Comparison of ENCODE assay signal across 22 cellular contexts in genomic region chr1:181522864-181523263, GRCh38. TPM values are rescaled to one million over a fixed set of nuclear protein-coding genes. Genes with fewer than 3 reads are reported as not detected.
"Had no signal": no experiment of that assay in that cellular context is flagged by ENCODE, and none has a peak within 500 bp of the region (broad histone marks: within the 10 kb centered on the region; RNA-seq: fewer than 3 reads in every experiment).

No MANE protein-coding gene starts in this region.

- H3K4me1 Mint-ChIP-seq: natural killer cell had no signal

- H3K27me3 ChIP-seq: dorsolateral prefrontal cortex, neutrophil, pancreas, right lobe of liver, stomach, thyroid gland, upper lobe of left lung had no signal

- DNase-seq: dorsolateral prefrontal cortex; effector CD4-positive, alpha-beta T cell; left ventricle myocardium superior; lower lobe of right lung; natural killer cell; pancreas; right lobe of liver; stimulated activated CD4-positive, alpha-beta T cell treated with anti-CD3 and anti-CD28 coated beads, Interleukin-12 subunit alpha, Interleukin-12 subunit beta, amount 100 ng/mL, for 4 hours; stimulated activated CD4-positive, alpha-beta T cell treated with anti-CD3 and anti-CD28 coated beads, Interleukin-1b, Interleukin-23, amount 100 ng/mL, for 48 hours; stimulated activated CD4-positive, alpha-beta T cell treated with anti-CD3 and anti-CD28 coated beads, Interleukin-4, amount 100 ng/mL, for 1 hour; stimulated activated naive CD4-positive, alpha-beta T cell treated with Interleukin-2 at 50 U/mL for 16 hours; stomach; thyroid gland; upper lobe of left lung had no signal

- H3K9me3 ChIP-seq: pancreas, right lobe of liver, thyroid gland had no signal

- H3K9me3 Mint-ChIP-seq: neural crest cell had no signal

- FAIRE-seq: colon, frontal cortex, keratinocyte, pancreas, urothelium cell line had no signal

- H3K36me3 Mint-ChIP-seq: natural killer cell; stimulated activated effector memory CD8-positive, alpha-beta T cell treated with anti-CD3 and anti-CD28 coated beads, Interleukin-12 subunit alpha, Interleukin-12 subunit beta, amount 100 ng/mL, for 72 hours had no signal

- H3K36me3 ChIP-seq: lower lobe of right lung, neutrophil, pancreas, right lobe of liver, stomach, thyroid gland, upper lobe of left lung had no signal

- H3K4me1 ChIP-seq: lower lobe of right lung, pancreas, right lobe of liver, stomach, thyroid gland, upper lobe of left lung had no signal

- ATAC-seq: left ventricle myocardium superior; lower lobe of right lung; natural killer cell; pancreas; right lobe of liver; stimulated activated effector memory CD8-positive, alpha-beta T cell treated with anti-CD3 and anti-CD28 coated beads, Interleukin-12 subunit alpha, Interleukin-12 subunit beta, amount 100 ng/mL, for 72 hours had no signal

- H3K4me3 ChIP-seq: dorsolateral prefrontal cortex, lower lobe of right lung, pancreas, right lobe of liver, smooth muscle cell, stomach, thyroid gland, upper lobe of left lung had no signal

- H3K27ac ChIP-seq: dorsolateral prefrontal cortex, lower lobe of right lung, neutrophil, pancreas, right lobe of liver, stomach, thyroid gland, upper lobe of left lung had no signal

- H3K4me3 Mint-ChIP-seq: natural killer cell; neural crest cell; stimulated activated effector memory CD8-positive, alpha-beta T cell treated with anti-CD3 and anti-CD28 coated beads, Interleukin-12 subunit alpha, Interleukin-12 subunit beta, amount 100 ng/mL, for 72 hours had no signal

- H3K27ac Mint-ChIP-seq: natural killer cell; stimulated activated effector memory CD8-positive, alpha-beta T cell treated with anti-CD3 and anti-CD28 coated beads, Interleukin-12 subunit alpha, Interleukin-12 subunit beta, amount 100 ng/mL, for 72 hours had no signal

RNA-seq across cellular contexts. Expression of gene CACNA1E, which starts 39.5 kb away (rescaled TPM):
- polyA plus RNA-seq: keratinocyte, smooth muscle cell had no signal
